In the genomic region with DNA sequence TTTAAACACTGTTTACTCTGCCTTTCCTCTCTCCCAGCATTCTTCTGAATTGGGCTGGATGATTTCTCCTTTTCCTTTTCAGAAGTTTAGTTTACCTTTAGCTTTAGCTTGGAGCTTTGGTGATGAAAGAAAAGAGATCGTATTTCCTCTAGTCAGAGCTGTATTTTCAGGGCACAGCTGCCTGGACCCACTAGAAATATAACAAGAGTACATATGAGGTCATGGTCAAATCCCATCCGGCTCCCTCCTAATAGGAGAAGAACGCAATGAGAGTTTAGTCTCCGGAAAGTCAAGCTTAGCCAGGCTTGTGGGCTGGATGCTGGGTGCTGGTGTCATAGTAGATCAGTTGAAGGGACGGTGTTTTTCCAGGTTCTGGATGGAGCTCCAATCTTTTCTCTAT, we compare ENCODE assay signal across 13 cellular contexts.
DNase-seq lines count a peak whose midpoint lies in the region; ATAC-seq and TF ChIP-seq lines count a peak whose summit lies in the region.
"Had no signal": no experiment of that assay in that cellular context is flagged by ENCODE, and none has a peak within 500 bp of the region (broad histone marks: within the 10 kb centered on the region; RNA-seq: fewer than 3 reads in every experiment).

No MANE protein-coding gene starts in this region.

- H2BK15ac ChIP-seq in mesenchymal stem cell (ENCODE audit: low read depth, poor library complexity, severe bottlenecking): peak overlapping the region; percentile 85

- no peak for TF ChIP-seq POLR2A in suprapubic skin (IDR thresholded peaks at IDR 0.05)

- H3K4ac ChIP-seq in mesenchymal stem cell (ENCODE audit: low read depth in 1 of 2, low read length in 2 of 2): peak overlapping the region in 1 of 2 experiments; percentile 64

- H3K9me3 Mint-ChIP-seq in activated T-cell treated with anti-CD3 and anti-CD28 coated beads, Interleukin-2, amount 50 U/mL, for 4 hours: no peaks in the 10 kb centered on the region
- H3K9me3 Mint-ChIP-seq: activated CD4-positive, alpha-beta memory T cell treated with anti-CD3 and anti-CD28 coated beads, Interleukin-2, amount 10 ng/mL, durations not matched to agents 7 days and 5 days had no signal

- H2BK120ac ChIP-seq in mesenchymal stem cell (ENCODE audit: low read depth, low read length): peak overlapping the region; percentile 64

- H3K9me3 ChIP-seq in mesenchymal stem cell (ENCODE audit: control insufficient read depth, low read length): no peaks in the 10 kb centered on the region
- no peaks in the 10 kb centered on the region for H3K9me3 ChIP-seq in suprapubic skin
- H3K9me3 ChIP-seq: uterus had no signal

- DNase-seq in Right ventricle myocardium superior (no peak), cardiac septum (ENCODE audit: low spot score) (no peak), astrocyte of the cerebellum (ENCODE audit: low read depth) (peak; percentile 33), mesenchymal stem cell (peak; percentile 85), cerebellum (ENCODE audit: low spot score) (no peak), suprapubic skin (ENCODE audit: low spot score in 2 of 2) (no peak)
- DNase-seq in activated T-cell treated with anti-CD3 and anti-CD28 coated beads, Interleukin-2, amount 50 U/mL, for 4 hours: no peak
- DNase-seq: activated CD4-positive, alpha-beta memory T cell treated with anti-CD3 and anti-CD28 coated beads, Interleukin-2, amount 10 ng/mL, durations not matched to agents 7 days and 5 days; amygdala; head of caudate nucleus; naive B cell had no signal

- H3K27ac ChIP-seq in mesenchymal stem cell (ENCODE audit: low read length, poor library complexity, severe bottlenecking) (peak overlapping the region; percentile 76), suprapubic skin (no peak overlapping the region)
- H3K27ac ChIP-seq: uterus had no signal

- in situ Hi-C loops in astrocyte of the cerebellum (cut with HindIII; ENCODE audit: low sequenced_read_pairs): no loop called here

- H3K36me3 ChIP-seq in mesenchymal stem cell (ENCODE audit: control insufficient read depth in 1 of 2, insufficient read depth in 2 of 2, low read depth in 1 of 2, low read length in 2 of 2) (no peaks in the 10 kb centered on the region), suprapubic skin (no peaks in the 10 kb centered on the region)
- H3K36me3 ChIP-seq: uterus had no signal

- H3K4me1 ChIP-seq in mesenchymal stem cell (ENCODE audit: control insufficient read depth, insufficient read depth, low read depth, low read length) (peaks cover 12% of the 10 kb centered on the region), suprapubic skin (no peaks in the 10 kb centered on the region)
- H3K4me1 ChIP-seq: uterus had no signal

- no peak overlapping the region for H3K23ac ChIP-seq in mesenchymal stem cell (ENCODE audit: low read length in 2 of 2)

- H3K18ac ChIP-seq in mesenchymal stem cell (ENCODE audit: low read depth in 1 of 2, low read length in 2 of 2): peak overlapping the region; percentile 82 to 94

- peak overlapping the region; percentile 60 for H3K9ac ChIP-seq in mesenchymal stem cell (ENCODE audit: low read length)

- TF ChIP-seq EP300 in suprapubic skin (IDR thresholded peaks at IDR 0.05): no peak

- H4K8ac ChIP-seq in mesenchymal stem cell (ENCODE audit: low read length): peak overlapping the region; percentile 95

- no peak overlapping the region for H2AFZ ChIP-seq in mesenchymal stem cell (ENCODE audit: low read depth, low read length)

- TF ChIP-seq CTCF in astrocyte of the cerebellum (IDR thresholded peaks at IDR 0.05; ENCODE audit: low read depth, low read length, missing control alignments): no peak
- no peak for TF ChIP-seq CTCF in suprapubic skin (IDR thresholded peaks at IDR 0.05)

- H2BK5ac ChIP-seq in mesenchymal stem cell (ENCODE audit: low read depth, low read length, poor library complexity, severe bottlenecking): no peak overlapping the region

- intact Hi-C loops in Right ventricle myocardium superior (cut with DNase I): no loop called here
- intact Hi-C loops in cardiac septum (cut with DNase I): no loop called here

- peak; percentile 36 for ATAC-seq in Right ventricle myocardium superior (ENCODE audit: poor library complexity)
- ATAC-seq in activated T-cell treated with anti-CD3 and anti-CD28 coated beads, Interleukin-2, amount 50 U/mL, for 4 hours: no peak
- no peak for ATAC-seq in HG02610 (IDR thresholded peaks at IDR 0.05; ENCODE audit: unreplicated experiment)

- peak overlapping the region; percentile 31 for H2AK5ac ChIP-seq in mesenchymal stem cell (ENCODE audit: low read length, severe bottlenecking)

- H3K4me3 Mint-ChIP-seq in activated T-cell treated with anti-CD3 and anti-CD28 coated beads, Interleukin-2, amount 50 U/mL, for 4 hours: no peak overlapping the region
- H3K4me3 Mint-ChIP-seq: activated CD4-positive, alpha-beta memory T cell treated with anti-CD3 and anti-CD28 coated beads, Interleukin-2, amount 10 ng/mL, durations not matched to agents 7 days and 5 days; naive B cell had no signal

- H2BK12ac ChIP-seq in mesenchymal stem cell (ENCODE audit: low read length in 2 of 2): peak overlapping the region; percentile 92 to 93

- H4K91ac ChIP-seq in mesenchymal stem cell (ENCODE audit: low read length): peak overlapping the region; percentile 87

- no peaks in the 10 kb centered on the region for H3K4me1 Mint-ChIP-seq in activated T-cell treated with anti-CD3 and anti-CD28 coated beads, Interleukin-2, amount 50 U/mL, for 4 hours (ENCODE audit: low read depth)
- H3K4me1 Mint-ChIP-seq: naive B cell had no signal

- no peak overlapping the region for H3K4me2 ChIP-seq in mesenchymal stem cell (ENCODE audit: low read length, poor library complexity, severe bottlenecking)

- H3K27me3 ChIP-seq in mesenchymal stem cell (ENCODE audit: control insufficient read depth in 1 of 2, insufficient read depth in 1 of 2, low read length in 2 of 2) (no peaks in the 10 kb centered on the region), suprapubic skin (peaks cover 3% of the 10 kb centered on the region)
- H3K27me3 ChIP-seq: uterus had no signal

- H3K14ac ChIP-seq in mesenchymal stem cell (ENCODE audit: low read length in 2 of 2): peak overlapping the region in 1 of 2 experiments; percentile 26

- H3K36me3 Mint-ChIP-seq in activated T-cell treated with anti-CD3 and anti-CD28 coated beads, Interleukin-2, amount 50 U/mL, for 4 hours (ENCODE audit: insufficient read depth): no peaks in the 10 kb centered on the region
- H3K36me3 Mint-ChIP-seq: naive B cell had no signal

- no peaks in the 10 kb centered on the region for H3K79me1 ChIP-seq in mesenchymal stem cell (replicated peaks; ENCODE audit: low read length, poor library complexity, severe bottlenecking)

- WGBS in mesenchymal stem cell: 42% methylated on average over 5 of the region's 5 CpGs
- 55% methylated on average over 5 of the region's 5 CpGs for WGBS in suprapubic skin

- H3K4me3 ChIP-seq in astrocyte of the cerebellum (ENCODE audit: low read depth, low read length) (no peak overlapping the region), mesenchymal stem cell (ENCODE audit: insufficient read depth in 1 of 2, low read depth in 1 of 2, low read length in 2 of 2) (peak overlapping the region in 1 of 2 experiments; percentile 34), suprapubic skin (no peak overlapping the region)
- H3K4me3 ChIP-seq: uterus had no signal

- peaks cover 23% of the 10 kb centered on the region for H3K27me3 Mint-ChIP-seq in activated T-cell treated with anti-CD3 and anti-CD28 coated beads, Interleukin-2, amount 50 U/mL, for 4 hours (ENCODE audit: low read depth)

Comparison
In these comparisons a context has a peak if more than half of its experiments do, and no peak if none do; other contexts are left out.
1. DNase-seq: peak in astrocyte of the cerebellum (single experiment) and mesenchymal stem cell (single experiment); none in Right ventricle myocardium superior (single experiment), cardiac septum (single experiment), activated T-cell treated with anti-CD3 and anti-CD28 coated beads, Interleukin-2, amount 50 U/mL, for 4 hours (single experiment), cerebellum (single experiment) and suprapubic skin (0 of 2).